Comparison of ENCODE assay signal across 17 cellular contexts in the genomic region with DNA sequence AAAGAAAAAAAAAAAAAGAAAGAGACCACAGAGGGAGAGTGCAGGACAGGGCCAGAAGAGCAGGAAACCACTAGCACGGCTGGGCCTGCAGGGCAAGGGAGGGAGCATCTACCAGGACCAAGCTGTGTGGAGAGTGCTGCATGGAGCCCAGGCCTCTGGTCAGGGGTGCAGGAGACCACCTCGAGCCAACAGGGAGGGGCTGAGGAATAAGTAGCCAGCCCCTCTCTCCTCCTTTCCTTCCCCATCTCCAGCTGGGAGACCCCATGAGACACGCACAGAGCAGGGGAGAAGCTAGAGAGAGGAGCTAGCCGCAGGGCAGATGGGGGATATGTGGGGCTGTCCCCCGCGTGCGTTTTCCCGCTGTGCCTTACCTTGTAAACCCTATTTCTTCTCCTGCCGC.
DNase-seq lines count a peak whose midpoint lies in the region; ATAC-seq and TF ChIP-seq lines count a peak whose summit lies in the region.
"Had no signal": no experiment of that assay in that cellular context is flagged by ENCODE, and none has a peak within 500 bp of the region (broad histone marks: within the 10 kb centered on the region; RNA-seq: fewer than 3 reads in every experiment).

No MANE protein-coding gene starts in this region.

- no peak overlapping the region for H3K27ac ChIP-seq in spleen
- H3K27ac ChIP-seq in stomach, result no peak overlapping the region

- TF ChIP-seq POLR2A in spleen (IDR thresholded peaks at IDR 0.05) (no peak), stomach (IDR thresholded peaks at IDR 0.05) (no peak)

- H3K36me3 ChIP-seq in spleen (no peaks in the 10 kb centered on the region), stomach (no peaks in the 10 kb centered on the region)

- peaks cover 7 to 13% of the 10 kb centered on the region in 2 donors for H3K36me3 Mint-ChIP-seq in activated T-cell treated with anti-CD3 and anti-CD28 coated beads, Interleukin-2, amount 50 U/mL, for 72 hours (ENCODE audit: insufficient read depth in 2 of 2)
- H3K36me3 Mint-ChIP-seq: CD8-positive, alpha-beta T cell had no signal

- H3K4me3 Mint-ChIP-seq in activated T-cell treated with anti-CD3 and anti-CD28 coated beads, Interleukin-2, amount 50 U/mL, for 72 hours, result no peak overlapping the region
- H3K4me3 Mint-ChIP-seq: CD8-positive, alpha-beta T cell had no signal

- intact Hi-C loops in spleen (cut with DNase I; ENCODE audit: low total_unique reads) (no loop called here), stomach (cut with DNase I; ENCODE audit: low total_unique reads) (no loop called here)

- TF ChIP-seq CTCF in spleen (IDR thresholded peaks at IDR 0.05 in 8 of 11, conservative IDR thresholded peaks at IDR 0.05 in 3 of 11), result no peak
- TF ChIP-seq CTCF in stomach (IDR thresholded peaks at IDR 0.05), result no peak

- ATAC-seq in activated T-cell treated with anti-CD3 and anti-CD28 coated beads, Interleukin-2, amount 50 U/mL, for 72 hours (replicated peaks in 1 of 2), result no peak
- ATAC-seq: CD8-positive, alpha-beta T cell; PC-3 had no signal

- no peaks in the 10 kb centered on the region for H3K27me3 Mint-ChIP-seq in activated T-cell treated with anti-CD3 and anti-CD28 coated beads, Interleukin-2, amount 50 U/mL, for 72 hours (ENCODE audit: low read depth)

- peaks cover 0 to 16% (median 13%) of the 10 kb centered on the region in 8 donors for H3K9me3 ChIP-seq in spleen
- peaks cover 0 to 14% (median 5%) of the 10 kb centered on the region in 4 donors for H3K9me3 ChIP-seq in stomach

- H3K27ac Mint-ChIP-seq in activated T-cell treated with anti-CD3 and anti-CD28 coated beads, Interleukin-2, amount 50 U/mL, for 72 hours, result no peak overlapping the region
- H3K27ac Mint-ChIP-seq: CD8-positive, alpha-beta T cell had no signal

- H3K27me3 ChIP-seq in spleen (replicated peaks in 1 of 7) (peaks cover 0 to 4% (median 0%) of the 10 kb centered on the region in 7 donors), stomach (peaks cover 0 to 9% (median 3%) of the 10 kb centered on the region in 3 donors)

- H3K9me3 Mint-ChIP-seq in activated T-cell treated with anti-CD3 and anti-CD28 coated beads, Interleukin-2, amount 50 U/mL, for 72 hours, result peaks cover 3 to 7% of the 10 kb centered on the region in 2 donors
- H3K9me3 Mint-ChIP-seq: CD8-positive, alpha-beta T cell had no signal

- peaks cover 10% of the 10 kb centered on the region for H3K4me1 Mint-ChIP-seq in activated T-cell treated with anti-CD3 and anti-CD28 coated beads, Interleukin-2, amount 50 U/mL, for 72 hours (ENCODE audit: low read depth)

- no peak for TF ChIP-seq EP300 in stomach (IDR thresholded peaks at IDR 0.05)

- WGBS in spleen, 5 donors, result 68 to 72% (median 69%) methylated on average over 9 of the region's 9 CpGs
- WGBS in stomach, 5 donors, result 66 to 82% (median 74%) methylated on average over 9 of the region's 9 CpGs

- peak; percentile 33 for DNase-seq in D341Med (ENCODE audit: low spot score)
- DNase-seq in MV-4-11 (lab: John Stamatoyannopoulos, UW), result peak; percentile 17
- DNase-seq in islet precursor cell, result peak; percentile 56
- DNase-seq in spleen, result peak; percentile 40
- DNase-seq in activated T-cell treated with anti-CD3 and anti-CD28 coated beads, Interleukin-2, amount 50 U/mL, for 72 hours, result no peak
- DNase-seq in stomach, result no peak
- DNase-seq in COR-L47 (lab: John Stamatoyannopoulos, UW), result no peak
- DNase-seq: Calu3; CD8-positive, alpha-beta T cell; GOT3; HCEC 1CT; IMR-90; NCI-H1694; NCI-H446; NCI-H526; PC-3; Right ventricle myocardium superior had no signal

- H3K4me1 ChIP-seq in spleen, result peaks cover 5 to 37% (median 27%) of the 10 kb centered on the region in 6 donors
- no peaks in the 10 kb centered on the region for H3K4me1 ChIP-seq in stomach

- H3K4me3 ChIP-seq in spleen (no peak overlapping the region), stomach (no peak overlapping the region)

Comparison
In these comparisons a context has a peak if more than half of its experiments do, and no peak if none do; other contexts are left out.
1. DNase-seq: peak in D341Med (single experiment), MV-4-11 (single experiment), islet precursor cell (single experiment) and spleen (single experiment); none in activated T-cell treated with anti-CD3 and anti-CD28 coated beads, Interleukin-2, amount 50 U/mL, for 72 hours (0 of 2), stomach (single experiment) and COR-L47 (single experiment).